In the genomic region with DNA sequence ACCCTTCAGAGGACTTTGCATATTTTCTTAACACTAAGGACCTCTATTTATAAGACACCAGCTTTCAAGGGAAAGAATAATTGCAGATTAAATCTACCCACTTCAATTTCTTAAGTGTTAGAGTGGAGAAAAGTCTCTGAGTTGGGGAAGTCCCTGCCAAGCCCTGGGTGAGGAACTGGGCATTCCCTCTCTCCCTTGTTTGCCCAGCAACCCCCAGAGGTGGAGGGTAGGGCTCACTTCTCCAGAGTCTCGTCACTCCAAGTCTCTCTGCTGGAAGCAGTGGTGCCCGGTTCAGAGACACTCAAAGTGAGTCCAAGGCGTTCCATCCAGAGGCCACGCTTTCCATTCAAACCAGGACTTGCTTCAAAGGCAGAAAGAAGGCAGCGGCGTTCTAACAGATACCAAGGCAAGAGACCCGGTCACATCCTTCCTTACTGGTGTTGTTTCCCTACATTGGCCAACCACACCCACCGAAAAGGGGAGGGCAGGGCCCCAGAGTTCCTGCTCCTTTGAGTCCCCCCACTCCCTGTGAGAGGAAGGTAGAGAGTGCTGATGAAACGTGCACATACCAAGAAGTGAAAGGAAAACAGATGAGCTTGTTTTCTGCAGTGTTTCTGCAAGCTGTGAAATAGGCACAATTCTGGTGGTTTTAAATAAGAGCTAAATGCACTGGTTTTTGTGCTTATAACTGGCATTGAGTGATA, we compare ENCODE assay signal across 1 cellular context.
TF ChIP-seq lines count a peak whose summit lies in the region.

No MANE protein-coding gene starts in this region.

TF ChIP-seq in endothelial cell of umbilical vein, 7 proteins besides CTCF, POLR2A, EP300 and RAD21 (continued from another document):
- TF ChIP-seq POLR2AphosphoS5 (IDR thresholded peaks at IDR 0.05; ENCODE audit: insufficient read depth, low read depth, low read length) (no peak), FOS (IDR thresholded peaks at IDR 0.05; ENCODE audit: borderline replicate concordance, insufficient read depth, low read length) (no peak)
